In the genomic region with DNA sequence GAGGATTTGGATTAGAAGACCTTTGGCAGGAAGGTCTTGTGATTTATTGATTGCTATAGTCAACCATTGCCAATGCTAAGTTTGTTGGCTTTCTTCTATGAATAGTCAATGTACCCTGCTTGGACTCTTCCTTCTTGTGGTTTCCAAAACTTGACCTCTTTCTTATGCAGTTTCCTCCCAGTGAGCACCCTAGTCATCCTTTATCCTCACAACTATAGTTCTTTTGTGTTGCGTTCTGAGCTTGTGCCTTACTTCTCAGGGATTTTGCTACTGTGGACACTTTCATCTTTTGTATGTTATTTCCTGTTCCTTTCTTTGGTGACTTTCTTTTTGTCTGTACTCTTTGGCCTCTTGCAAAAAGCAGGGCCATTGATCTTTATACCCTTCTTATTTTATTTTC, we compare ENCODE assay signal across 23 cellular contexts.
"Had no signal": no experiment of that assay in that cellular context is flagged by ENCODE, and none has a peak within 500 bp of the region (broad histone marks: within the 10 kb centered on the region; RNA-seq: fewer than 3 reads in every experiment).

No MANE protein-coding gene starts in this region.

- H3K4me1 Mint-ChIP-seq: endodermal cell; memory B cell; naive thymus-derived CD4-positive, alpha-beta T cell had no signal

- H3K79me2 ChIP-seq: hepatocyte had no signal

- H3K27ac ChIP-seq: colonic mucosa, esophagus muscularis mucosa, foreskin keratinocyte, gastroesophageal sphincter, heart left ventricle, hepatocyte, left lung, lower lobe of right lung had no signal

- H3K36me3 ChIP-seq: colonic mucosa, esophagus muscularis mucosa, gastroesophageal sphincter, heart left ventricle, left lung, lower lobe of right lung had no signal

- H2AFZ ChIP-seq: hepatocyte had no signal

- H3K9me3 Mint-ChIP-seq: endodermal cell had no signal

- H3K4me3 Mint-ChIP-seq: dendritic cell treated with granulocyte-macrophage colony-stimulating factor and Interleukin-4, amounts not matched to agents 40 ng/mL and 50 ng/mL, for 4 days; effector memory CD8-positive, alpha-beta T cell; endodermal cell; memory B cell; naive thymus-derived CD4-positive, alpha-beta T cell had no signal

- H3K4me2 ChIP-seq: hepatocyte had no signal

- H3K36me3 Mint-ChIP-seq: memory B cell; naive thymus-derived CD4-positive, alpha-beta T cell had no signal

- DNase-seq: colonic mucosa; cortex of kidney; effector CD8-positive, alpha-beta T cell; effector memory CD8-positive, alpha-beta T cell; endodermal cell; foreskin keratinocyte; heart left ventricle; hypothalamus; left cardiac atrium; left lung; left ventricle myocardium superior; lower lobe of right lung; midbrain; naive thymus-derived CD4-positive, alpha-beta T cell had no signal

- H3K4me3 ChIP-seq: colonic mucosa, esophagus muscularis mucosa, gastroesophageal sphincter, heart left ventricle, hepatocyte, left lung, lower lobe of right lung had no signal

- H3K27me3 ChIP-seq: colonic mucosa, esophagus muscularis mucosa, foreskin keratinocyte, gastroesophageal sphincter, heart left ventricle, hepatocyte, left lung had no signal

- H3K9me3 ChIP-seq: colonic mucosa, left lung, lower lobe of right lung had no signal

- H3K27ac Mint-ChIP-seq: dendritic cell treated with granulocyte-macrophage colony-stimulating factor and Interleukin-4, amounts not matched to agents 40 ng/mL and 50 ng/mL, for 4 days; effector memory CD8-positive, alpha-beta T cell; endodermal cell; memory B cell; naive thymus-derived CD4-positive, alpha-beta T cell had no signal

- FAIRE-seq: endometrium, frontal cortex, islet of Langerhans, keratinocyte had no signal

- H3K27me3 Mint-ChIP-seq: dendritic cell treated with granulocyte-macrophage colony-stimulating factor and Interleukin-4, amounts not matched to agents 40 ng/mL and 50 ng/mL, for 4 days; effector memory CD8-positive, alpha-beta T cell; memory B cell; naive thymus-derived CD4-positive, alpha-beta T cell had no signal

- ATAC-seq: effector memory CD8-positive, alpha-beta T cell; foreskin keratinocyte; gastroesophageal sphincter; heart left ventricle; left cardiac atrium; left lung; left ventricle myocardium superior; lower lobe of right lung; naive thymus-derived CD4-positive, alpha-beta T cell had no signal

- H3K4me1 ChIP-seq: esophagus muscularis mucosa, foreskin keratinocyte, gastroesophageal sphincter, heart left ventricle, left lung, lower lobe of right lung had no signal
